10 cellular contexts compared by ENCODE assay signal in genomic region chr11:17544181-17544622, GRCh38. TPM values are rescaled to one million over a fixed set of nuclear protein-coding genes. Genes with fewer than 3 reads are reported as not detected.
A peak's percentile ranks its signal among the peaks of the same experiment; 100 is the strongest.
DNase-seq lines count a peak whose midpoint lies in the region; ATAC-seq and TF ChIP-seq lines count a peak whose summit lies in the region.
"Had no signal": no experiment of that assay in that cellular context is flagged by ENCODE, and none has a peak within 500 bp of the region (broad histone marks: within the 10 kb centered on the region; RNA-seq: fewer than 3 reads in every experiment).

Gene USH1C (minus strand): TSS chr11:17544416. CDS start chr11:17544307, 109 bp downstream.

- H3K9me3 ChIP-seq in body of pancreas (no peaks in the 10 kb centered on the region), upper lobe of left lung (no peaks in the 10 kb centered on the region)
- H3K9me3 ChIP-seq: BLaER1 had no signal

- ATAC-seq in body of pancreas (peak; percentile 63), upper lobe of left lung (ENCODE audit: low FRiP score in 2 of 2) (peak in 1 of 2 donors; percentile 49), HG02970 (IDR thresholded peaks at IDR 0.05; ENCODE audit: low FRiP score, unreplicated experiment) (no peak)

- WGBS in body of pancreas, 2 donors, result 12% methylated on average over 6 to 30 of the region's 32 CpGs
- 6 to 24% methylated on average over 9 to 29 of the region's 32 CpGs for WGBS in upper lobe of left lung, 2 donors

- no peaks in the 10 kb centered on the region for H3K27me3 ChIP-seq in body of pancreas
- H3K27me3 ChIP-seq in upper lobe of left lung, result peaks cover 0 to 10% (median 0%) of the 10 kb centered on the region in 4 donors
- H3K27me3 ChIP-seq: BLaER1 had no signal

- TF ChIP-seq POLR2A in body of pancreas (IDR thresholded peaks at IDR 0.05) (peak in 2 of 3 donors; percentile 19 to 42), upper lobe of left lung (IDR thresholded peaks at IDR 0.05) (no peak)

- H3K4me3 Mint-ChIP-seq in mesothelial cell of epicardium, result peak within 1 kb of the TSS; percentile 3

- no peak within 1 kb of the TSS for H3K4me3 ChIP-seq in body of pancreas
- peak within 1 kb of the TSS in 3 of 4 donors; percentile 7 to 23 (median 21) for H3K4me3 ChIP-seq in upper lobe of left lung
- H3K4me3 ChIP-seq: BLaER1 had no signal

- no peak for TF ChIP-seq EP300 in upper lobe of left lung (IDR thresholded peaks at IDR 0.05)

- H3K36me3 ChIP-seq in body of pancreas (replicated peaks in 1 of 2; ENCODE audit: insufficient read depth in 1 of 2, low read depth in 2 of 2) (no peaks in the 10 kb centered on the region), upper lobe of left lung (no peaks in the 10 kb centered on the region)
- H3K36me3 ChIP-seq: BLaER1 had no signal

- no peaks in the 10 kb centered on the region for H3K36me3 Mint-ChIP-seq in mesothelial cell of epicardium

- H3K27ac Mint-ChIP-seq in mesothelial cell of epicardium, result no peak within 1 kb of the TSS

- intact Hi-C loops in body of pancreas (cut with DNase I), result no loop called here

- peaks cover 69% of the 10 kb centered on the region for H3K27me3 Mint-ChIP-seq in mesothelial cell of epicardium (ENCODE audit: low read depth)

- H3K27ac ChIP-seq in body of pancreas (peak within 1 kb of the TSS in 3 of 4 donors; percentile 32 to 60 (median 55)), upper lobe of left lung (no peak within 1 kb of the TSS)
- H3K27ac ChIP-seq: BLaER1 had no signal

- TF ChIP-seq CTCF in body of pancreas (IDR thresholded peaks at IDR 0.05), result no peak
- TF ChIP-seq CTCF in mesothelial cell of epicardium (IDR thresholded peaks at IDR 0.05; ENCODE audit: unreplicated experiment), result no peak
- no peak for TF ChIP-seq CTCF in upper lobe of left lung (IDR thresholded peaks at IDR 0.05)

- peaks cover 15% of the 10 kb centered on the region for H3K4me1 Mint-ChIP-seq in mesothelial cell of epicardium

- peak; percentile 10 for DNase-seq in activated naive CD4-positive, alpha-beta T cell treated with Interleukin-2 at 50 U/mL for 16 hours
- no peak for DNase-seq in activated naive CD4-positive, alpha-beta T cell treated with anti-CD3 and anti-CD28 coated beads, Interleukin-2, amount 50 U/mL, for 16 hours
- peak; percentile 35 to 65 (median 47) for DNase-seq in body of pancreas
- no peak for DNase-seq in mesothelial cell of epicardium (ENCODE audit: low spot score in 2 of 2, unreplicated experiment in 2 of 2)
- peak in 1 of 2 donors; percentile 88 for DNase-seq in upper lobe of left lung
- no peak for DNase-seq in GM19240 (ENCODE audit: insufficient read length, low spot score)
- no peak for DNase-seq in A172 (ENCODE audit: low spot score)
- DNase-seq: T-helper 1 cell had no signal

- H3K4me1 ChIP-seq in body of pancreas, result peaks cover 26% of the 10 kb centered on the region
- peaks cover 0 to 8% (median 5%) of the 10 kb centered on the region in 4 donors for H3K4me1 ChIP-seq in upper lobe of left lung
- H3K4me1 ChIP-seq: BLaER1 had no signal

- no peaks in the 10 kb centered on the region for H3K9me3 Mint-ChIP-seq in mesothelial cell of epicardium

RNA-seq across cellular contexts. Expression of gene USH1C, which starts in this region (rescaled TPM):
- total RNA-seq in body of pancreas (10 to 100 TPM; 12.7 to 20.8 TPM), mesothelial cell of epicardium (0.29 to 0.88 TPM (median 0.54 TPM) in 3 replicates), upper lobe of left lung (1 to 10 TPM in 2 of 6 donors, under 1 TPM in 1, not detected in 3; 0.20 to 2.5 (median 1.2) TPM)
- total RNA-seq in A172 (2014; rRNA removed; shearing (Covaris generic)), result not detected in 2 replicates

Comparison
In these comparisons a context has a peak if more than half of its experiments do, and no peak if none do; other contexts are left out.
1. DNase-seq: peak in activated naive CD4-positive, alpha-beta T cell treated with Interleukin-2 at 50 U/mL for 16 hours (single experiment) and body of pancreas (4 of 4); none in activated naive CD4-positive, alpha-beta T cell treated with anti-CD3 and anti-CD28 coated beads, Interleukin-2, amount 50 U/mL, for 16 hours (single experiment), mesothelial cell of epicardium (0 of 2), GM19240 (single experiment) and A172 (single experiment).
2. H3K27ac ChIP-seq: peak in body of pancreas (3 of 4); none in upper lobe of left lung (0 of 4).
3. H3K4me3 ChIP-seq: peak in upper lobe of left lung (3 of 4); none in body of pancreas (0 of 2).
4. POLR2A ChIP-seq: peak in body of pancreas (2 of 3); none in upper lobe of left lung (0 of 4).